ENCODE assay signal across 1 cellular context in the genomic region with DNA sequence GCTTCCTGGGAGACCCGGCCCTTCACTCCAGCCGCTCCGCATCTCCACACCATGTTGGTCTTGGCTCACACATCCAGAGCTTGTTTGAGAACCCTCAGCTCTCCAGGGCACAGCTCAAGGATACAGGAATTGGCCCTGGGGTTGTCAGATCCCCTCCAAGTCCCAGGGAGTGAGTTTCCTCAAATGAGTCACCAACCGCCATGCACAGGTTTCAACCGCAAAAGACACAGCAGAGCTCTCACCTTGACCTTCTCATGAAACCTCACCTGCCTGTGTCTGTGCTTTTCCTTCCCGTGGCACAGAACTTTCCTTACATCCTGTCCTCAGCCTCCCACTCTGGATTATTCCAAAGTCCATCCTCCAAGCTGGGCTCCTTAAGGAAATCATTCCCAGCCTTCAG.
TF ChIP-seq lines count a peak whose summit lies in the region.

No MANE protein-coding gene starts in this region.

TF ChIP-seq in K562, 482 proteins besides CTCF, POLR2A, EP300 and RAD21:
- TF ChIP-seq KLF16 (IDR thresholded peaks at IDR 0.05) (no peak), ZZZ3 (IDR thresholded peaks at IDR 0.05) (no peak), ZEB2 (IDR thresholded peaks at IDR 0.05) (peak; percentile 61), SRSF7 (optimal IDR thresholded peaks at IDR 0.05; ENCODE audit: low read depth, low read length) (no peak)
- TF ChIP-seq, protein P1, sequence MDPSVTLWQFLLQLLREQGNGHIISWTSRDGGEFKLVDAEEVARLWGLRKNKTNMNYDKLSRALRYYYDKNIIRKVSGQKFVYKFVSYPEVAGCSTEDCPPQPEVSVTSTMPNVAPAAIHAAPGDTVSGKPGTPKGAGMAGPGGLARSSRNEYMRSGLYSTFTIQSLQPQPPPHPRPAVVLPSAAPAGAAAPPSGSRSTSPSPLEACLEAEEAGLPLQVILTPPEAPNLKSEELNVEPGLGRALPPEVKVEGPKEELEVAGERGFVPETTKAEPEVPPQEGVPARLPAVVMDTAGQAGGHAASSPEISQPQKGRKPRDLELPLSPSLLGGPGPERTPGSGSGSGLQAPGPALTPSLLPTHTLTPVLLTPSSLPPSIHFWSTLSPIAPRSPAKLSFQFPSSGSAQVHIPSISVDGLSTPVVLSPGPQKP (CRISPR knock-in tag; IDR thresholded peaks at IDR 0.05): no peak
